ENCODE assay signal across 8 cellular contexts in the genomic region with DNA sequence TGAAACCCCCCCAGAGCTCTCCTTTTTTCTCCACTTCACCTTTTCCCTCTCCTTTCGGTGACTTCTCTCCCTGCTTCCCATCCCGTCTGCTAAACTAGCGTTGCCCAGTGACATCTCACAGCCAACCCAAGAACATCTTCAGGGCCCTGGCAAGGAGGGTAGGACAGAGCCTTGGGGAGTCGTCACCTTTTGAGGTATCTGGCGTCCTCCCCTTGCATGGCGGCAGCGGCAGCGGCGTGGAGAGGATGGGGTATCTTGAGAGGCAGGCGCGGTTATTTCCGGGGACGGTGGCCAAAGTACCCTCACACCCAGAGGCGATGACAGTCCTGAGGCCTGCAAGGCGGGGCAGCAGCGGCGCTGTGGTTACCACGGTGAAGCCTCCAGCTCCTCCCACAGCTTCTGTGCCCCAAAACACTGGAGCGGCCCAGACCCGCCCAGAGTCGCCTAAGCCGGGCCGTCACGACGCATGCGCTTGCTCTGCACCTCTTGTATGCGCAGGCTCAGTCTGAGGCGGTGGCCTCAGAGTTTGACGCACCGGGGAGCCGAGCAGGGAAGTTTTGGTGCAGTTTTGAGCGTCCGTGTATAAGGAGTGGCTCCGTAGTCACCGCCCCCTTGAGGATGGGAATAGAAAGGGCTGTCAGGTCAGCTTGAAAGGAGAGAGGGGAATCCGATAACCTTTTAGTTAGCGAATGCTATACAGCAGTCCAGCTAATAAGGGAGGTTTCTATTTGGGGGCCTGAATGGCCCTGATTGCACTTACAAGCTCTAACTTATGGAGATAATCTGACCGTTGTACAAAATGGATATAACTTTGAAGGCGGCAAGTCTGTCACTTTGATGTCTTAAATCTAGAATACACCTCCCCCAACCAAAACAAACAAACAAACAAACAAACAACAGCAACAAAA. TPM values are rescaled to one million over a fixed set of nuclear protein-coding genes. Genes with fewer than 3 reads are reported as not detected.
DNase-seq lines count a peak whose midpoint lies in the region; ATAC-seq lines count a peak whose summit lies in the region.

KIFAP3 (minus strand) TSS at position 446 of the 908 bp plus-strand sequence; CDS start at position 218, 228 bp downstream.

- peak; percentile 95 for DNase-seq in DMS114 treated with DMSO at 0.1 percent for 48 hours (lab: John Stamatoyannopoulos, UW; ENCODE audit: unreplicated experiment)
- DNase-seq in OCI-M2 (lab: John Stamatoyannopoulos, UW; ENCODE audit: unreplicated experiment), result peak; percentile 68
- DNase-seq in activated T-cell treated with anti-CD3 and anti-CD28 coated beads for 48 hours (ENCODE audit: low read depth), result peak; percentile 93
- peak; percentile 84 for DNase-seq in epithelial cell of prostate (ENCODE audit: low read depth, low spot score)
- DNase-seq in mucosa of gallbladder (ENCODE audit: low spot score), result peak; percentile 97
- DNase-seq in stimulated activated CD8-positive, alpha-beta memory T cell treated with anti-CD3 and anti-CD28 coated beads, Interleukin-4, amount 100 ng/mL, for 48 hours, result peak; percentile 95

- H3K27ac Mint-ChIP-seq in IgD-negative memory B cell, result peak within 1 kb of the TSS; percentile 39 to 94 (median 91)

- H3K36me3 Mint-ChIP-seq in IgD-negative memory B cell, result peaks cover 10% of the 10 kb centered on the region

- ATAC-seq in GM21528 (IDR thresholded peaks at IDR 0.05; ENCODE audit: low FRiP score, unreplicated experiment), result peak; percentile 99

- peaks cover 22 to 38% (median 35%) of the 10 kb centered on the region in 3 donors for H3K4me1 Mint-ChIP-seq in IgD-negative memory B cell

- peak within 1 kb of the TSS; percentile 49 for H3K27ac ChIP-seq in epithelial cell of prostate

- no peaks in the 10 kb centered on the region for H3K27me3 Mint-ChIP-seq in IgD-negative memory B cell

- peaks cover 4 to 12% (median 4%) of the 10 kb centered on the region in 3 donors for H3K9me3 Mint-ChIP-seq in IgD-negative memory B cell

- peak within 1 kb of the TSS; percentile 67 to 96 (median 92) for H3K4me3 Mint-ChIP-seq in IgD-negative memory B cell

RNA-seq across cellular contexts. Expression of gene KIFAP3, which starts in this region (rescaled TPM):
- 5.5 TPM for polyA plus RNA-seq in IgD-negative memory B cell
- 29.5 TPM for total RNA-seq in mucosa of gallbladder

Comparison
In these comparisons a context has a peak if more than half of its experiments do, and no peak if none do; other contexts are left out.
1. Peak in every context shown above with its lines: DNase-seq, ATAC-seq and H3K27ac ChIP-seq.